9 cellular contexts compared by ENCODE assay signal in the genomic region with DNA sequence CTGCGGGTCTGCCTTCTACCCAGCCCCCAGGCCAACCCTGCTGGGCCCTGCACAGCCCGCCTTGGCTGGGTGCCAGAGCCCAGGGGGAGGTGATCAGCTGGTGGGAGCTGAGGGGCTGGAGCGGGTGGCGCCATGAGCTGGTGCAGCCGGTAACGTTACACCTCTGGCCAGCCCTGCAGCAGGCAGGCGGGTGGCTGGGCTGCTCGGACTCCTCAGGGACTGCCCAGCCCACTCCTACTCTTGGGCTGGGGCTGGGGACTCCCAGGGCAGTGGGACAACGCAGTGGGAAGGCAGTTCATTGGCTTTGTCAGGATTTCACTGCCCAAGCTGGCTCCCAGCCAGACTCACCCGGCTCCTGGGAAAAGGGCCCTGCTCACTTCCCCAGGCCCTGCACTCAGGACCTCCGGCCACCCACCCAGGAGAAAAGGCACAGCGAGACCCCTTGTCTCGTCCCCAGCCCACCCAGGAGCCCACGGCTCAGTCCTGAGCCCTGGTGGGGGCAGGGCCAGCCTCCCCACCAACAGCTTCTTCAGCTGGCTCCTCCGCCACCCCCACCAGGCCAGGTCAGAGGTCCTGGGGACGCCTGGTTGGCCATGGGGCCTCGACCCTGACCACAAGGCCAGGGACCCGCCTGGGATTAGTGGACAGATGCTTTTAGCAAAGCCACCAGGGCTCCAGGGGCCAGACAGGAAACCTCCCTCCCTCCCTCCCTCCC. TPM values are rescaled to one million over a fixed set of nuclear protein-coding genes. Genes with fewer than 3 reads are reported as not detected.
DNase-seq lines count a peak whose midpoint lies in the region; ATAC-seq and TF ChIP-seq lines count a peak whose summit lies in the region.
"Had no signal": no experiment of that assay in that cellular context is flagged by ENCODE, and none has a peak within 500 bp of the region (broad histone marks: within the 10 kb centered on the region; RNA-seq: fewer than 3 reads in every experiment).

No MANE protein-coding gene starts in this region.

- peaks cover 50% of the 10 kb centered on the region for H3K4me1 Mint-ChIP-seq in brain
- H3K4me1 Mint-ChIP-seq in activated CD4-positive, alpha-beta T cell treated with anti-CD3 and anti-CD28 coated beads, Interleukin-2, amount 10 ng/mL, durations not matched to agents 24 days and 14 days, result no peaks in the 10 kb centered on the region

- H2AFZ ChIP-seq in ACC112 (ENCODE audit: low read length, unreplicated experiment), result no peak overlapping the region

- ATAC-seq in HG03378 (IDR thresholded peaks at IDR 0.05; ENCODE audit: unreplicated experiment), result no peak
- no peak for ATAC-seq in GM18907 (IDR thresholded peaks at IDR 0.05; ENCODE audit: unreplicated experiment)

- no peaks in the 10 kb centered on the region for H3K79me2 ChIP-seq in ACC112 (ENCODE audit: control insufficient read depth, insufficient read depth, low read length, unreplicated experiment)

- no peaks in the 10 kb centered on the region for H3K4me1 ChIP-seq in ACC112 (ENCODE audit: control insufficient read depth, insufficient read depth, low read length, unreplicated experiment)

- TF ChIP-seq CTCF in brain (conservative IDR thresholded peaks at IDR 0.05), result no peak

- H3K36me3 ChIP-seq in ACC112 (ENCODE audit: insufficient read depth, low read length), result no peaks in the 10 kb centered on the region

- intact Hi-C loops in activated CD4-positive, alpha-beta T cell treated with anti-CD3 and anti-CD28 coated beads, Interleukin-2, amount 10 ng/mL, durations not matched to agents 24 days and 14 days (cut with micrococcal nuclease), result no loop called here

- H3K36me3 Mint-ChIP-seq in brain, result no peaks in the 10 kb centered on the region
- H3K36me3 Mint-ChIP-seq in activated CD4-positive, alpha-beta T cell treated with anti-CD3 and anti-CD28 coated beads, Interleukin-2, amount 10 ng/mL, durations not matched to agents 24 days and 14 days (ENCODE audit: low read depth), result no peaks in the 10 kb centered on the region

- H3K27me3 Mint-ChIP-seq in brain, result peaks cover 27% of the 10 kb centered on the region
- peaks cover 13% of the 10 kb centered on the region for H3K27me3 Mint-ChIP-seq in activated CD4-positive, alpha-beta T cell treated with anti-CD3 and anti-CD28 coated beads, Interleukin-2, amount 10 ng/mL, durations not matched to agents 24 days and 14 days

- peak overlapping the region in 4 of 5 experiments; percentile 60 to 72 (median 66) for H3K4me3 Mint-ChIP-seq in brain
- H3K4me3 Mint-ChIP-seq in activated CD4-positive, alpha-beta T cell treated with anti-CD3 and anti-CD28 coated beads, Interleukin-2, amount 10 ng/mL, durations not matched to agents 24 days and 14 days, result no peak overlapping the region

- H3K27me3 ChIP-seq in ACC112 (ENCODE audit: insufficient read depth, low read length), result peaks cover 3% of the 10 kb centered on the region; the same call in 1 of the 2 replicates

- H3K4me3 ChIP-seq in ACC112 (ENCODE audit: low read depth, low read length), result peak overlapping the region; percentile 77

- H3K27ac Mint-ChIP-seq in brain, result peak overlapping the region in 1 of 5 experiments; percentile 9
- H3K27ac Mint-ChIP-seq in activated CD4-positive, alpha-beta T cell treated with anti-CD3 and anti-CD28 coated beads, Interleukin-2, amount 10 ng/mL, durations not matched to agents 24 days and 14 days, result no peak overlapping the region

- no peaks in the 10 kb centered on the region for H3K9me3 Mint-ChIP-seq in brain
- no peaks in the 10 kb centered on the region for H3K9me3 Mint-ChIP-seq in activated CD4-positive, alpha-beta T cell treated with anti-CD3 and anti-CD28 coated beads, Interleukin-2, amount 10 ng/mL, durations not matched to agents 24 days and 14 days

- H3K27ac ChIP-seq in ACC112 (ENCODE audit: low read depth, low read length), result no peak overlapping the region

- DNase-seq in NCI-H146 treated with DMSO at 0.1 percent for 48 hours (lab: John Stamatoyannopoulos, UW; ENCODE audit: unreplicated experiment) (peak; percentile 61), lung microvascular endothelial cell (ENCODE audit: low read depth in 2 of 2) (peak; percentile 48 to 59)
- no peak for DNase-seq in stimulated activated naive CD4-positive, alpha-beta T cell (lab: John Stamatoyannopoulos, UW)
- no peak for DNase-seq in activated CD4-positive, alpha-beta T cell treated with anti-CD3 and anti-CD28 coated beads, Interleukin-2, amount 10 ng/mL, durations not matched to agents 24 days and 14 days

RNA-seq across cellular contexts. Expression of gene PGF, which starts 1.0 kb away (rescaled TPM):
- polyA plus RNA-seq in brain (ENCODE audit: insufficient read depth, low read depth, low replicate concordance), result 21.8 TPM
- 20.2 and 92.0 TPM in 2 replicates for total RNA-seq in lung microvascular endothelial cell
- total RNA-seq in activated CD4-positive, alpha-beta T cell treated with anti-CD3 and anti-CD28 coated beads, Interleukin-2, amount 10 ng/mL, durations not matched to agents 24 days and 14 days, result 0.23 and 0.24 TPM in 2 replicates
- polyA plus RNA-seq: neural cell had no signal

RNA-seq across cellular contexts. Expression of gene RPS6KL1, which starts 31.3 kb away (rescaled TPM):
- 35.8 TPM for polyA plus RNA-seq in brain (ENCODE audit: insufficient read depth, low read depth, low replicate concordance)
- total RNA-seq in lung microvascular endothelial cell, result 4.4 and 6.2 TPM in 2 replicates
- 7.0 and 9.6 TPM in 2 replicates for total RNA-seq in activated CD4-positive, alpha-beta T cell treated with anti-CD3 and anti-CD28 coated beads, Interleukin-2, amount 10 ng/mL, durations not matched to agents 24 days and 14 days

RNA-seq across cellular contexts. Expression of gene EIF2B2, which starts 48.3 kb away (rescaled TPM):
- 98.5 TPM for polyA plus RNA-seq in brain (ENCODE audit: insufficient read depth, low read depth, low replicate concordance)
- 33.1 and 37.3 TPM in 2 replicates for total RNA-seq in lung microvascular endothelial cell
- 51.6 and 53.3 TPM in 2 replicates for total RNA-seq in activated CD4-positive, alpha-beta T cell treated with anti-CD3 and anti-CD28 coated beads, Interleukin-2, amount 10 ng/mL, durations not matched to agents 24 days and 14 days

Comparison
In these comparisons a context has a peak if more than half of its experiments do, and no peak if none do; other contexts are left out.
1. DNase-seq: peak in NCI-H146 treated with DMSO at 0.1 percent for 48 hours (single experiment) and lung microvascular endothelial cell (2 of 2); none in stimulated activated naive CD4-positive, alpha-beta T cell (0 of 6) and activated CD4-positive, alpha-beta T cell treated with anti-CD3 and anti-CD28 coated beads, Interleukin-2, amount 10 ng/mL, durations not matched to agents 24 days and 14 days (single experiment).
2. RNA of gene PGF, which starts 1.0 kb away (total RNA-seq): 20.2 to 92.0 TPM in lung microvascular endothelial cell; 0.23 to 0.24 TPM in activated CD4-positive, alpha-beta T cell treated with anti-CD3 and anti-CD28 coated beads, Interleukin-2, amount 10 ng/mL, durations not matched to agents 24 days and 14 days; every median in the first group is over 10 times any median in the second.